Comparison of ENCODE assay signal across 12 cellular contexts in genomic region chr4:7771056-7771455, GRCh38.
DNase-seq lines count a peak whose midpoint lies in the region; ATAC-seq and TF ChIP-seq lines count a peak whose summit lies in the region.
"Had no signal": no experiment of that assay in that cellular context is flagged by ENCODE, and none has a peak within 500 bp of the region (broad histone marks: within the 10 kb centered on the region; RNA-seq: fewer than 3 reads in every experiment).

No MANE protein-coding gene starts in this region.

- H3K27ac ChIP-seq in upper lobe of right lung (no peak overlapping the region), tibial nerve (no peak overlapping the region)
- H3K27ac ChIP-seq: A549, heart left ventricle, vagina had no signal

- no peaks in the 10 kb centered on the region for H3K27me3 ChIP-seq in upper lobe of right lung
- H3K27me3 ChIP-seq in tibial nerve: no peaks in the 10 kb centered on the region
- H3K27me3 ChIP-seq: heart left ventricle, vagina had no signal

- intact Hi-C loops in upper lobe of right lung (cut with DNase I): no loop called here

- H3K36me3 Mint-ChIP-seq in activated T-helper 17 cell treated with anti-CD3 and anti-CD28 coated beads, Interleukin-2, amount 50 U/mL, for 72 hours (ENCODE audit: low read depth): peaks cover 77% of the 10 kb centered on the region

- DNase-seq in stimulated activated CD4-positive, alpha-beta T cell treated with anti-CD3 and anti-CD28 coated beads, Interleukin-12 subunit alpha, Interleukin-12 subunit beta, amount 100 ng/mL, for 24 hours (ENCODE audit: low read depth in 2 of 2): peak; percentile 22 to 28
- DNase-seq in stimulated activated CD4-positive, alpha-beta T cell treated with anti-CD3 and anti-CD28 coated beads, Interleukin-2, amount 100 ng/mL, for 48 hours: no peak
- peak; percentile 40 for DNase-seq in left kidney (ENCODE audit: low read depth, low spot score)
- peak; percentile 20 for DNase-seq in upper lobe of right lung
- no peak for DNase-seq in tibial nerve (ENCODE audit: low spot score in 2 of 2)
- no peak for DNase-seq in NCI-H2107 (lab: John Stamatoyannopoulos, UW)
- DNase-seq in DMS79 treated with DMSO at 0.1 percent for 48 hours (lab: John Stamatoyannopoulos, UW): no peak

- no peaks in the 10 kb centered on the region for H3K4me1 ChIP-seq in upper lobe of right lung
- H3K4me1 ChIP-seq in tibial nerve: peaks cover 0 to 18% (median 0%) of the 10 kb centered on the region in 4 donors
- H3K4me1 ChIP-seq: A549, vagina had no signal

- peak overlapping the region; percentile 6 for H3K4me3 Mint-ChIP-seq in activated T-helper 17 cell treated with anti-CD3 and anti-CD28 coated beads, Interleukin-2, amount 50 U/mL, for 72 hours

- H3K9me3 ChIP-seq in upper lobe of right lung (no peaks in the 10 kb centered on the region), tibial nerve (no peaks in the 10 kb centered on the region)
- H3K9me3 ChIP-seq: A549, heart left ventricle, vagina had no signal

- ATAC-seq in activated T-helper 17 cell treated with anti-CD3 and anti-CD28 coated beads, Interleukin-2, amount 50 U/mL, for 72 hours (replicated peaks): peak; percentile 83
- no peak for ATAC-seq in upper lobe of right lung
- ATAC-seq: heart left ventricle had no signal

- TF ChIP-seq POLR2A in tibial nerve (IDR thresholded peaks at IDR 0.05): no peak

- H3K27me3 Mint-ChIP-seq in activated T-helper 17 cell treated with anti-CD3 and anti-CD28 coated beads, Interleukin-2, amount 50 U/mL, for 72 hours: no peaks in the 10 kb centered on the region

- no peaks in the 10 kb centered on the region for H3K9me3 Mint-ChIP-seq in activated T-helper 17 cell treated with anti-CD3 and anti-CD28 coated beads, Interleukin-2, amount 50 U/mL, for 72 hours
- H3K9me3 Mint-ChIP-seq: nephron progenitor cell had no signal

- peaks cover 20% of the 10 kb centered on the region for H3K4me1 Mint-ChIP-seq in activated T-helper 17 cell treated with anti-CD3 and anti-CD28 coated beads, Interleukin-2, amount 50 U/mL, for 72 hours

- WGBS in tibial nerve, 2 donors: 77 to 84% methylated on average over 6 of the region's 6 CpGs

- TF ChIP-seq CTCF in upper lobe of right lung (IDR thresholded peaks at IDR 0.05) (no peak), tibial nerve (IDR thresholded peaks at IDR 0.05) (no peak)

- no peak overlapping the region for H3K4me3 ChIP-seq in upper lobe of right lung
- H3K4me3 ChIP-seq in tibial nerve: no peak overlapping the region
- H3K4me3 ChIP-seq: A549, heart left ventricle, vagina had no signal

- H3K36me3 ChIP-seq in upper lobe of right lung (peaks cover 51% of the 10 kb centered on the region), tibial nerve (peaks cover 0 to 88% (median 0%) of the 10 kb centered on the region in 3 donors)

- no peak for TF ChIP-seq EP300 in tibial nerve (IDR thresholded peaks at IDR 0.05)

- peak overlapping the region; percentile 61 for H3K27ac Mint-ChIP-seq in activated T-helper 17 cell treated with anti-CD3 and anti-CD28 coated beads, Interleukin-2, amount 50 U/mL, for 72 hours

Comparison
In these comparisons a context has a peak if more than half of its experiments do, and no peak if none do; other contexts are left out.
1. DNase-seq: peak in stimulated activated CD4-positive, alpha-beta T cell treated with anti-CD3 and anti-CD28 coated beads, Interleukin-12 subunit alpha, Interleukin-12 subunit beta, amount 100 ng/mL, for 24 hours (2 of 2), left kidney (single experiment) and upper lobe of right lung (single experiment); none in stimulated activated CD4-positive, alpha-beta T cell treated with anti-CD3 and anti-CD28 coated beads, Interleukin-2, amount 100 ng/mL, for 48 hours (0 of 2), tibial nerve (0 of 2), NCI-H2107 (single experiment) and DMS79 treated with DMSO at 0.1 percent for 48 hours (single experiment).